ENCODE assay signal across 35 cellular contexts in genomic region chr15:79358069-79358468, GRCh38.
"Had no signal": no experiment of that assay in that cellular context is flagged by ENCODE, and none has a peak within 500 bp of the region (broad histone marks: within the 10 kb centered on the region; RNA-seq: fewer than 3 reads in every experiment).

No MANE protein-coding gene starts in this region.

- H3K4me3 Mint-ChIP-seq: activated CD4-positive, alpha-beta memory T cell treated with anti-CD3 and anti-CD28 coated beads, Interleukin-2, amount 10 ng/mL, durations not matched to agents 7 days and 5 days; activated CD4-positive, alpha-beta T cell treated with anti-CD3 and anti-CD28 coated beads for 36 hours; activated CD4-positive, alpha-beta T cell treated with anti-CD3 and anti-CD28 coated beads, Interleukin-2, amount 10 ng/mL, durations not matched to agents 7 days and 5 days; activated CD8-positive, alpha-beta memory T cell treated with anti-CD3 and anti-CD28 coated beads, Interleukin-2, amount 10 ng/mL, durations not matched to agents 7 days and 5 days; activated CD8-positive, alpha-beta T cell treated with anti-CD3 and anti-CD28 coated beads, Interleukin-2, amount 10 ng/mL, durations not matched to agents 7 days and 5 days; activated naive CD4-positive, alpha-beta T cell treated with anti-CD3 and anti-CD28 coated beads, Interleukin-2, amount 10 ng/mL, durations not matched to agents 7 days and 5 days; activated naive CD4-positive, alpha-beta T cell treated with anti-CD3 and anti-CD28 coated beads, Interleukin-2, amount 50 U/mL, for 24 hours; activated naive CD8-positive, alpha-beta T cell; activated naive CD8-positive, alpha-beta T cell treated with anti-CD3 and anti-CD28 coated beads, Interleukin-2, amount 10 ng/mL, durations not matched to agents 7 days and 5 days; activated naive CD8-positive, alpha-beta T cell treated with anti-CD3 and anti-CD28 coated beads, Interleukin-2, amount 50 U/mL, for 24 hours; activated T-cell treated with anti-CD3 and anti-CD28 coated beads, Interleukin-2, amount 50 U/mL, for 24 hours; T-cell; T-helper 2 cell treated with Interferon-gamma antibody and Interleukin-4, amounts not matched to agents 5 μg/mL and 100 μg/mL, for 36 hours; WTC11 had no signal

- H3K4me1 Mint-ChIP-seq: activated CD4-positive, alpha-beta memory T cell treated with anti-CD3 and anti-CD28 coated beads, Interleukin-2, amount 10 ng/mL, durations not matched to agents 7 days and 5 days; activated CD4-positive, alpha-beta T cell treated with anti-CD3 and anti-CD28 coated beads for 36 hours; activated CD4-positive, alpha-beta T cell treated with anti-CD3 and anti-CD28 coated beads, Interleukin-2, amount 10 ng/mL, durations not matched to agents 7 days and 5 days; activated CD8-positive, alpha-beta memory T cell treated with anti-CD3 and anti-CD28 coated beads, Interleukin-2, amount 10 ng/mL, durations not matched to agents 7 days and 5 days; activated naive CD4-positive, alpha-beta T cell treated with anti-CD3 and anti-CD28 coated beads, Interleukin-2, amount 10 ng/mL, durations not matched to agents 7 days and 5 days; activated naive CD4-positive, alpha-beta T cell treated with anti-CD3 and anti-CD28 coated beads, Interleukin-2, amount 50 U/mL, for 24 hours; activated naive CD8-positive, alpha-beta T cell treated with anti-CD3 and anti-CD28 coated beads, Interleukin-2, amount 10 ng/mL, durations not matched to agents 7 days and 5 days; activated naive CD8-positive, alpha-beta T cell treated with anti-CD3 and anti-CD28 coated beads, Interleukin-2, amount 50 U/mL, for 24 hours; T-cell; WTC11 had no signal

- H3K4me1 ChIP-seq: body of pancreas, breast epithelium had no signal

- H3K4me3 ChIP-seq: body of pancreas, breast epithelium had no signal

- H3K27ac ChIP-seq: body of pancreas, brain microvascular endothelial cell, breast epithelium, VCaP had no signal

- H3K36me3 ChIP-seq: brain microvascular endothelial cell, breast epithelium had no signal

- H3K27ac Mint-ChIP-seq: activated CD4-positive, alpha-beta memory T cell treated with anti-CD3 and anti-CD28 coated beads, Interleukin-2, amount 10 ng/mL, durations not matched to agents 7 days and 5 days; activated CD4-positive, alpha-beta T cell treated with anti-CD3 and anti-CD28 coated beads for 36 hours; activated CD4-positive, alpha-beta T cell treated with anti-CD3 and anti-CD28 coated beads, Interleukin-2, amount 10 ng/mL, durations not matched to agents 7 days and 5 days; activated CD8-positive, alpha-beta memory T cell treated with anti-CD3 and anti-CD28 coated beads, Interleukin-2, amount 10 ng/mL, durations not matched to agents 7 days and 5 days; activated CD8-positive, alpha-beta T cell treated with anti-CD3 and anti-CD28 coated beads, Interleukin-2, amount 10 ng/mL, durations not matched to agents 7 days and 5 days; activated naive CD4-positive, alpha-beta T cell treated with anti-CD3 and anti-CD28 coated beads, Interleukin-2, amount 10 ng/mL, durations not matched to agents 7 days and 5 days; activated naive CD4-positive, alpha-beta T cell treated with anti-CD3 and anti-CD28 coated beads, Interleukin-2, amount 50 U/mL, for 24 hours; activated naive CD8-positive, alpha-beta T cell; activated naive CD8-positive, alpha-beta T cell treated with anti-CD3 and anti-CD28 coated beads, Interleukin-2, amount 10 ng/mL, durations not matched to agents 7 days and 5 days; activated naive CD8-positive, alpha-beta T cell treated with anti-CD3 and anti-CD28 coated beads, Interleukin-2, amount 50 U/mL, for 24 hours; activated T-cell treated with anti-CD3 and anti-CD28 coated beads, Interleukin-2, amount 50 U/mL, for 24 hours; activated T-helper 2 cell treated with anti-CD3 and anti-CD28 coated beads, Interferon-gamma antibody, Interleukin-2, Interleukin-4, amounts not matched to agents 10 μg/mL and 5 μg/mL and 100 μg/mL, durations not matched to agents 14 hours and 24 hours and 36 hours; T-cell; T-helper 2 cell treated with Interferon-gamma antibody and Interleukin-4, amounts not matched to agents 5 μg/mL and 100 μg/mL, for 36 hours; WTC11 had no signal

- H3K27me3 Mint-ChIP-seq: activated CD4-positive, alpha-beta memory T cell treated with anti-CD3 and anti-CD28 coated beads, Interleukin-2, amount 10 ng/mL, durations not matched to agents 7 days and 5 days; activated CD4-positive, alpha-beta T cell treated with anti-CD3 and anti-CD28 coated beads for 36 hours; activated CD4-positive, alpha-beta T cell treated with anti-CD3 and anti-CD28 coated beads, Interleukin-2, amount 10 ng/mL, durations not matched to agents 7 days and 5 days; activated CD8-positive, alpha-beta memory T cell treated with anti-CD3 and anti-CD28 coated beads, Interleukin-2, amount 10 ng/mL, durations not matched to agents 7 days and 5 days; activated naive CD4-positive, alpha-beta T cell treated with anti-CD3 and anti-CD28 coated beads, Interleukin-2, amount 10 ng/mL, durations not matched to agents 7 days and 5 days; activated naive CD4-positive, alpha-beta T cell treated with anti-CD3 and anti-CD28 coated beads, Interleukin-2, amount 50 U/mL, for 24 hours; activated naive CD8-positive, alpha-beta T cell; activated naive CD8-positive, alpha-beta T cell treated with anti-CD3 and anti-CD28 coated beads, Interleukin-2, amount 10 ng/mL, durations not matched to agents 7 days and 5 days; activated naive CD8-positive, alpha-beta T cell treated with anti-CD3 and anti-CD28 coated beads, Interleukin-2, amount 50 U/mL, for 24 hours; activated T-cell treated with anti-CD3 and anti-CD28 coated beads, Interleukin-2, amount 50 U/mL, for 24 hours; T-cell had no signal

- DNase-seq: activated CD4-positive, alpha-beta memory T cell treated with anti-CD3 and anti-CD28 coated beads, Interleukin-2, amount 10 ng/mL, durations not matched to agents 7 days and 5 days; activated CD4-positive, alpha-beta T cell treated with anti-CD3 and anti-CD28 coated beads for 1 hour; activated CD4-positive, alpha-beta T cell treated with anti-CD3 and anti-CD28 coated beads for 36 hours; activated CD4-positive, alpha-beta T cell treated with anti-CD3 and anti-CD28 coated beads for 48 hours; activated CD4-positive, alpha-beta T cell treated with anti-CD3 and anti-CD28 coated beads, Interleukin-2, amount 10 ng/mL, durations not matched to agents 7 days and 5 days; activated CD4-positive, alpha-beta T cell treated with anti-CD3 and anti-CD28 coated beads, Interleukin-2, amount 50 U/mL, for 48 hours; activated CD4-positive, CD25-positive, alpha-beta regulatory T cell; activated CD8-positive, alpha-beta memory T cell treated with anti-CD3 and anti-CD28 coated beads for 24 hours; activated CD8-positive, alpha-beta memory T cell treated with anti-CD3 and anti-CD28 coated beads, Interleukin-2, amount 10 ng/mL, durations not matched to agents 7 days and 5 days; activated CD8-positive, alpha-beta memory T cell treated with anti-CD3 and anti-CD28 coated beads, Interleukin-2, amount 50 U/mL, for 48 hours; activated CD8-positive, alpha-beta T cell treated with anti-CD3 and anti-CD28 coated beads, Interleukin-2, amount 10 ng/mL, durations not matched to agents 7 days and 5 days; activated effector memory CD4-positive, alpha-beta T cell treated with Interleukin-2 at 50 U/mL for 16 hours; activated gamma-delta T cell; activated naive CD4-positive, alpha-beta T cell treated with anti-CD3 and anti-CD28 coated beads, Interleukin-2, amount 10 ng/mL, durations not matched to agents 7 days and 5 days; activated naive CD4-positive, alpha-beta T cell treated with Interleukin-2 at 50 U/mL for 16 hours; activated naive CD8-positive, alpha-beta T cell treated with anti-CD3 and anti-CD28 coated beads, Interleukin-2, amount 10 ng/mL, durations not matched to agents 7 days and 5 days; activated naive CD8-positive, alpha-beta T cell treated with anti-CD3 and anti-CD28 coated beads, Interleukin-2, amount 50 U/mL, for 24 hours; activated T-cell treated with anti-CD3 and anti-CD28 coated beads, Interleukin-2, amount 50 U/mL, for 24 hours; activated T-cell treated with anti-CD3 and anti-CD28 coated beads, Interleukin-2, amount 50 U/mL, for 48 hours; amygdala; anterior cingulate cortex; body of pancreas; brain microvascular endothelial cell; central memory CD4-positive, alpha-beta T cell; T-cell; T-helper 2 cell; T-helper 9 cell had no signal

- ATAC-seq: activated CD4-positive, alpha-beta T cell treated with anti-CD3 and anti-CD28 coated beads for 36 hours; activated CD4-positive, CD25-positive, alpha-beta regulatory T cell treated with anti-CD3 and anti-CD28 coated beads, Interleukin-2, amount 50 U/mL, for 24 hours; activated CD8-positive, alpha-beta memory T cell treated with anti-CD3 and anti-CD28 coated beads, Interleukin-2, amount 10 ng/mL, durations not matched to agents 7 days and 5 days; activated CD8-positive, alpha-beta T cell treated with anti-CD3 and anti-CD28 coated beads, Interleukin-2, amount 10 ng/mL, durations not matched to agents 7 days and 5 days; activated naive CD8-positive, alpha-beta T cell treated with anti-CD3 and anti-CD28 coated beads, Interleukin-2, amount 50 U/mL, for 24 hours; body of pancreas; T-cell; WTC11 had no signal

- H3K36me3 Mint-ChIP-seq: activated naive CD4-positive, alpha-beta T cell treated with anti-CD3 and anti-CD28 coated beads, Interleukin-2, amount 10 ng/mL, durations not matched to agents 7 days and 5 days had no signal

- H3K27me3 ChIP-seq: body of pancreas, brain microvascular endothelial cell, breast epithelium had no signal

- H3K9me3 ChIP-seq: body of pancreas, breast epithelium had no signal
